Comparison of ENCODE assay signal across 26 cellular contexts in genomic region chr10:88922041-88922440, GRCh38.
"Had no signal": no experiment of that assay in that cellular context is flagged by ENCODE, and none has a peak within 500 bp of the region (broad histone marks: within the 10 kb centered on the region; RNA-seq: fewer than 3 reads in every experiment).

No MANE protein-coding gene starts in this region.

- DNase-seq: activated CD4-positive, alpha-beta T cell treated with anti-CD3 and anti-CD28 coated beads for 1 hour; activated CD4-positive, alpha-beta T cell treated with anti-CD3 and anti-CD28 coated beads for 48 hours; activated CD4-positive, alpha-beta T cell treated with anti-CD3 and anti-CD28 coated beads, Interleukin-2, amount 50 U/mL, for 4 hours; activated CD4-positive, CD25-positive, alpha-beta regulatory T cell; activated CD8-positive, alpha-beta T cell treated with anti-CD3 and anti-CD28 coated beads for 36 hours; activated gamma-delta T cell treated with Interleukin-2 at 50 U/mL for 16 hours; activated naive CD4-positive, alpha-beta T cell treated with anti-CD3 and anti-CD28 coated beads for 36 hours; activated T-cell treated with anti-CD3 and anti-CD28 coated beads, Interleukin-2, amount 50 U/mL, for 24 hours; amniotic stem cell; aorta; brain microvascular endothelial cell; central memory CD4-positive, alpha-beta T cell; NCI-H1105; NCI-H1417 treated with DMSO at 0.1 percent for 48 hours; NCI-H1930; NCI-H2081 treated with DMSO at 0.1 percent for 48 hours; NCI-H226; NCI-H446 treated with DMSO at 0.1 percent for 48 hours; NCI-H524; SHP77; SJCRH30; T1000; WERI-Rb-1 had no signal

- H3K9me3 Mint-ChIP-seq: activated CD8-positive, alpha-beta T cell treated with anti-CD3 and anti-CD28 coated beads for 36 hours; activated naive CD4-positive, alpha-beta T cell treated with anti-CD3 and anti-CD28 coated beads for 36 hours; activated naive CD4-positive, alpha-beta T cell treated with anti-CD3 and anti-CD28 coated beads, Interleukin-2, amount 50 U/mL, for 72 hours; activated T-cell treated with anti-CD3 and anti-CD28 coated beads, Interleukin-2, amount 50 U/mL, for 24 hours; activated T-helper 2 cell treated with anti-CD3 and anti-CD28 coated beads, Interferon-gamma antibody, Interleukin-2, Interleukin-4, amounts not matched to agents 10 μg/mL and 5 μg/mL and 100 μg/mL, durations not matched to agents 14 hours and 24 hours and 36 hours had no signal

- H3K4me3 Mint-ChIP-seq: activated CD8-positive, alpha-beta T cell treated with anti-CD3 and anti-CD28 coated beads for 36 hours; activated naive CD4-positive, alpha-beta T cell treated with anti-CD3 and anti-CD28 coated beads for 36 hours; activated T-cell treated with anti-CD3 and anti-CD28 coated beads, Interleukin-2, amount 50 U/mL, for 24 hours had no signal

- H3K27me3 Mint-ChIP-seq: activated CD8-positive, alpha-beta T cell treated with anti-CD3 and anti-CD28 coated beads for 36 hours; activated T-cell treated with anti-CD3 and anti-CD28 coated beads, Interleukin-2, amount 50 U/mL, for 24 hours had no signal

- H3K4me3 ChIP-seq: SJCRH30, SK-N-MC had no signal

- H3K27ac Mint-ChIP-seq: activated CD8-positive, alpha-beta T cell treated with anti-CD3 and anti-CD28 coated beads for 36 hours; activated naive CD4-positive, alpha-beta T cell treated with anti-CD3 and anti-CD28 coated beads for 36 hours; activated naive CD4-positive, alpha-beta T cell treated with anti-CD3 and anti-CD28 coated beads, Interleukin-2, amount 50 U/mL, for 72 hours; activated T-cell treated with anti-CD3 and anti-CD28 coated beads, Interleukin-2, amount 50 U/mL, for 24 hours; activated T-helper 2 cell treated with anti-CD3 and anti-CD28 coated beads, Interferon-gamma antibody, Interleukin-2, Interleukin-4, amounts not matched to agents 10 μg/mL and 5 μg/mL and 100 μg/mL, durations not matched to agents 14 hours and 24 hours and 36 hours had no signal
